ENCODE assay signal across 1 cellular context in genomic region chr6:27838513-27839302, GRCh38.
TF ChIP-seq lines count a peak whose summit lies in the region.

No MANE protein-coding gene starts in this region.

TF ChIP-seq in HepG2, 621 proteins besides CTCF, POLR2A, EP300 and RAD21 (continued from another document and continues in another):
- TF ChIP-seq ZNF451 (CRISPR knock-in tag; IDR thresholded peaks at IDR 0.05) (peak; percentile 83; the same call in 1 of the 2 replicates), ZNF205 (CRISPR knock-in tag; IDR thresholded peaks at IDR 0.05) (0 out of 2 replicates have a peak, but pooled peaks have one; percentile 25), THAP7 (CRISPR knock-in tag; IDR thresholded peaks at IDR 0.05) (0 out of 2 replicates have a peak, but pooled peaks have one; percentile 2), ZNF296 (CRISPR knock-in tag; conservative IDR thresholded peaks at IDR 0.05) (0 out of 2 replicates have a peak, but pooled peaks have one; percentile 27), RXRB (CRISPR knock-in tag; IDR thresholded peaks at IDR 0.05; ENCODE audit: borderline replicate concordance) (peak; percentile 30; the same call in 1 of the 2 replicates), ZNF343 (CRISPR knock-in tag; IDR thresholded peaks at IDR 0.05) (0 out of 2 replicates have a peak, but pooled peaks have one; percentile 44), MXD3 (CRISPR knock-in tag; IDR thresholded peaks at IDR 0.05) (peak; percentile 84), DBP (CRISPR knock-in tag; IDR thresholded peaks at IDR 0.05; ENCODE audit: not compliant biosample characterization) (peak; percentile 61), ZNF770 (CRISPR knock-in tag; IDR thresholded peaks at IDR 0.05) (peak; percentile 6; the same call in 1 of the 2 replicates), ZNF556 (CRISPR knock-in tag; IDR thresholded peaks at IDR 0.05; ENCODE audit: borderline replicate concordance) (peak; percentile 76; the same call in 1 of the 2 replicates), RFXAP (CRISPR knock-in tag; IDR thresholded peaks at IDR 0.05; ENCODE audit: borderline replicate concordance) (0 out of 2 replicates have a peak, but pooled peaks have one; percentile 5), SMAD1 (CRISPR knock-in tag; IDR thresholded peaks at IDR 0.05; ENCODE audit: borderline replicate concordance, low read depth) (0 out of 2 replicates have a peak, but pooled peaks have one; percentile 22), TSC22D2 (CRISPR knock-in tag; IDR thresholded peaks at IDR 0.05; ENCODE audit: borderline replicate concordance) (peak; percentile 6; the same call in 1 of the 2 replicates), BRCA1 (CRISPR knock-in tag; IDR thresholded peaks at IDR 0.05) (peak; percentile 10; the same call in 1 of the 2 replicates), IRF9 (CRISPR knock-in tag; IDR thresholded peaks at IDR 0.05; ENCODE audit: borderline replicate concordance) (0 out of 2 replicates have a peak, but pooled peaks have one; percentile 37), ETV5 (CRISPR knock-in tag; IDR thresholded peaks at IDR 0.05; ENCODE audit: borderline replicate concordance) (peak; percentile 21; the same call in 1 of the 2 replicates), ZNF317 (CRISPR knock-in tag; IDR thresholded peaks at IDR 0.05) (0 out of 2 replicates have a peak, but pooled peaks have one; percentile 29), NFE2L1 (CRISPR knock-in tag; IDR thresholded peaks at IDR 0.05; ENCODE audit: borderline replicate concordance) (0 out of 2 replicates have a peak, but pooled peaks have one; percentile 26), MIER3 (CRISPR knock-in tag; IDR thresholded peaks at IDR 0.05; ENCODE audit: borderline replicate concordance) (0 out of 2 replicates have a peak, but pooled peaks have one; percentile 2), PAX8 (CRISPR knock-in tag; IDR thresholded peaks at IDR 0.05; ENCODE audit: borderline replicate concordance) (0 out of 2 replicates have a peak, but pooled peaks have one; percentile 57), POGZ (CRISPR knock-in tag; IDR thresholded peaks at IDR 0.05) (peak; percentile 80; the same call in 1 of the 2 replicates), ZBTB20 (CRISPR knock-in tag; IDR thresholded peaks at IDR 0.05; ENCODE audit: borderline replicate concordance, low read depth) (peak; percentile 46; the same call in 1 of the 2 replicates), POLR2AphosphoS5 (IDR thresholded peaks at IDR 0.05; ENCODE audit: low read depth, low read length) (peak; percentile 96), ARID4A (CRISPR knock-in tag; IDR thresholded peaks at IDR 0.05; ENCODE audit: borderline replicate concordance) (peak; percentile 90), KDM3A (CRISPR knock-in tag; IDR thresholded peaks at IDR 0.05; ENCODE audit: low read depth) (0 out of 2 replicates have a peak, but pooled peaks have one; percentile 30), ZNF276 (CRISPR knock-in tag; IDR thresholded peaks at IDR 0.05; ENCODE audit: low read depth) (peak; percentile 58), ZBTB26 (CRISPR knock-in tag; IDR thresholded peaks at IDR 0.05; ENCODE audit: borderline replicate concordance) (peak; percentile 28; the same call in 1 of the 2 replicates), HOXA5 (CRISPR knock-in tag; IDR thresholded peaks at IDR 0.05) (peak; percentile 65; the same call in 1 of the 2 replicates), ARID5B (CRISPR knock-in tag; IDR thresholded peaks at IDR 0.05) (peak; percentile 37; the same call in 1 of the 2 replicates), ZNF605 (CRISPR knock-in tag; IDR thresholded peaks at IDR 0.05) (peak; percentile 94), HBP1 (CRISPR knock-in tag; IDR thresholded peaks at IDR 0.05; ENCODE audit: low read depth) (peak; percentile 62; the same call in 1 of the 2 replicates), ZFP91 (CRISPR knock-in tag; IDR thresholded peaks at IDR 0.05; ENCODE audit: borderline replicate concordance) (peak; percentile 62; the same call in 1 of the 2 replicates), PHF8 (CRISPR knock-in tag; IDR thresholded peaks at IDR 0.05) (peak; percentile 73), FIP1L1 (IDR thresholded peaks at IDR 0.05; ENCODE audit: borderline replicate concordance, insufficient read depth, low read depth, low read length) (peak; percentile 92; the same call in 1 of the 2 replicates)
